15 cellular contexts compared by ENCODE assay signal in genomic region chr13:110319397-110319773, GRCh38. TPM values are rescaled to one million over a fixed set of nuclear protein-coding genes. Genes with fewer than 3 reads are reported as not detected.
A peak's percentile ranks its signal among the peaks of the same experiment; 100 is the strongest.
DNase-seq lines count a peak whose midpoint lies in the region; ATAC-seq, FAIRE-seq and TF ChIP-seq lines count a peak whose summit lies in the region.
"Had no signal": no experiment of that assay in that cellular context is flagged by ENCODE, and none has a peak within 500 bp of the region (broad histone marks: within the 10 kb centered on the region; RNA-seq: fewer than 3 reads in every experiment).

No MANE protein-coding gene starts in this region.

- H3K9me3 ChIP-seq in BLaER1 = peaks cover 4% of the 10 kb centered on the region; the same call in 1 of the 2 replicates
- H3K9me3 ChIP-seq in PC-9 (ENCODE audit: insufficient read depth, low read depth) = no peaks in the 10 kb centered on the region
- H3K9me3 ChIP-seq in psoas muscle = no peaks in the 10 kb centered on the region

- CTCF ChIA-PET in PC-9 (lab: Charles Lee) = no interaction called here

- H3K4me1 ChIP-seq in BLaER1 = peaks cover 18% of the 10 kb centered on the region
- H3K4me1 ChIP-seq in PC-9 (replicated peaks; ENCODE audit: insufficient read depth) = peaks cover 46% of the 10 kb centered on the region
- peaks cover 33% of the 10 kb centered on the region for H3K4me1 ChIP-seq in foreskin keratinocyte
- peaks cover 4% of the 10 kb centered on the region for H3K4me1 ChIP-seq in psoas muscle

- peaks cover 42% of the 10 kb centered on the region for H3F3A ChIP-seq in PC-9 (ENCODE audit: insufficient read depth, low read depth)

- H4K20me1 ChIP-seq in BLaER1 (no peaks in the 10 kb centered on the region), PC-9 (ENCODE audit: insufficient read depth) (no peaks in the 10 kb centered on the region)

- H3K9ac ChIP-seq in BLaER1 = no peak overlapping the region

- no peaks in the 10 kb centered on the region for H3K79me2 ChIP-seq in PC-9 (ENCODE audit: low read depth)

- H3K27me3 ChIP-seq in BLaER1 (peaks cover 1% of the 10 kb centered on the region; the same call in 1 of the 2 replicates), PC-9 (ENCODE audit: insufficient read depth, low read depth) (no peaks in the 10 kb centered on the region), foreskin keratinocyte (no peaks in the 10 kb centered on the region), psoas muscle (ENCODE audit: insufficient read depth in 3 of 3, low read length in 2 of 3) (peaks cover 0 to 12% (median 2%) of the 10 kb centered on the region in 3 donors)

- intact Hi-C loops in PC-9 (cut with micrococcal nuclease; ENCODE audit: unreplicated experiment) = no loop called here
- intact Hi-C loops in psoas muscle (cut with DNase I) = no loop called here

- peak overlapping the region; percentile 61; the same call in 1 of the 2 replicates for H2AFZ ChIP-seq in PC-9

- H3K4me3 ChIP-seq in BLaER1 = no peak overlapping the region
- H3K4me3 ChIP-seq in PC-9 = peak overlapping the region; percentile 44; the same call in 1 of the 2 replicates
- H3K4me3 ChIP-seq in psoas muscle = no peak overlapping the region
- H3K4me3 ChIP-seq: GM12878 had no signal

- H3K9me2 ChIP-seq in PC-9 (ENCODE audit: insufficient read depth) = no peaks in the 10 kb centered on the region

- TSS peak; percentile 95 for BruUV-seq in PC-9 (replicated peaks; lab: Mats Ljungman, UMichigan)

- ATAC-seq in foreskin keratinocyte = peak; percentile 20
- no peak for ATAC-seq in psoas muscle
- ATAC-seq: GM12878, Panc1 had no signal

- no peak for FAIRE-seq in D721Med (lab: Jason Lieb, UNC)
- FAIRE-seq: GM12878 had no signal

- peak overlapping the region; percentile 76 for H3K4me2 ChIP-seq in BLaER1
- H3K4me2 ChIP-seq in PC-9 = peak overlapping the region; percentile 73

- H3K27ac ChIP-seq in BLaER1 (no peak overlapping the region), PC-9 (peak overlapping the region; percentile 95), foreskin keratinocyte (no peak overlapping the region), psoas muscle (peak overlapping the region; percentile 71)

- 63 to 74% (median 64%) methylated on average over 4 of the region's 4 CpGs for WGBS in psoas muscle, 3 donors

- H3K36me3 ChIP-seq in BLaER1 = no peaks in the 10 kb centered on the region
- H3K36me3 ChIP-seq in PC-9 (ENCODE audit: low read depth) = no peaks in the 10 kb centered on the region
- H3K36me3 ChIP-seq in psoas muscle (ENCODE audit: insufficient read depth in 1 of 2, low read depth in 1 of 2) = peaks cover 0 to 5% of the 10 kb centered on the region in 2 donors

- no peak for DNase-seq in PC-9
- no peak for DNase-seq in foreskin keratinocyte
- no peak for DNase-seq in psoas muscle
- no peak for DNase-seq in D721Med (ENCODE audit: insufficient read length, low spot score)
- DNase-seq in activated T-cell treated with anti-CD3 and anti-CD28 coated beads, Interleukin-2, amount 50 U/mL, for 1 hour = no peak
- no peak for DNase-seq in activated CD4-positive, CD25-positive, alpha-beta regulatory T cell (lab: John Stamatoyannopoulos, UW)
- no peak for DNase-seq in HK-2 (ENCODE audit: unreplicated experiment)
- DNase-seq: activated gamma-delta T cell; effector CD4-positive, alpha-beta T cell; NCI-H1436; NCI-H524 had no signal

- POLR2A ChIA-PET in PC-9 (lab: Charles Lee; ENCODE audit: unreplicated experiment) = interaction anchor here (0.5 to 1.4 kb wide), 4 partner anchors 28 to 596 kb away, joined by 3 to 5 read pairs (median 3); no protein-coding TSS in a partner anchor

- TF ChIP-seq CTCF in PC-9 (conservative IDR thresholded peaks at IDR 0.05) = no peak
- TF ChIP-seq CTCF in foreskin keratinocyte (conservative IDR thresholded peaks at IDR 0.05) = no peak
- TF ChIP-seq CTCF in psoas muscle (IDR thresholded peaks at IDR 0.05) = no peak
- no peak for TF ChIP-seq CTCF in D721Med (IDR thresholded peaks at IDR 0.05; ENCODE audit: insufficient read depth, missing control alignments)

RNA-seq across cellular contexts. Expression of gene COL4A2, which starts 12.3 kb away (rescaled TPM):
- total RNA-seq in PC-9 (2021) = 1.1 and 1.2 TPM in 2 replicates
- 126 and 178 TPM in 2 replicates for total RNA-seq in foreskin keratinocyte
- polyA plus RNA-seq in foreskin keratinocyte = 93.6 and 135 TPM in 2 replicates
- total RNA-seq in psoas muscle = 10 to 100 TPM; 49.1 to 64.0 (median 59.9) TPM
- 10 to 100 TPM; 25.8 to 84.5 (median 37.9) TPM for polyA plus RNA-seq in psoas muscle
- total RNA-seq: T-helper 2 cell treated with Interferon-gamma antibody and Interleukin-4, amounts not matched to agents 100 ng/mL and 5 ng/mL, for 36 hours had no signal

RNA-seq across cellular contexts. Expression of gene COL4A1, which starts 12.4 kb away (rescaled TPM):
- 12.3 and 24.5 TPM in 2 replicates for total RNA-seq in PC-9 (2021)
- 46.0 and 80.9 TPM in 2 replicates for total RNA-seq in foreskin keratinocyte
- 23.6 and 36.1 TPM in 2 replicates for polyA plus RNA-seq in foreskin keratinocyte
- 100 to 1,000 TPM in 2 of 4 donors, 10 to 100 TPM in 2; 87.3 to 127 (median 110) TPM for total RNA-seq in psoas muscle
- polyA plus RNA-seq in psoas muscle = 100 to 1,000 TPM in 1 of 3 donors, 10 to 100 TPM in 2; 39.0 to 115 (median 60.2) TPM
- total RNA-seq: T-helper 2 cell treated with Interferon-gamma antibody and Interleukin-4, amounts not matched to agents 100 ng/mL and 5 ng/mL, for 36 hours had no signal

Comparison
In these comparisons a context has a peak if more than half of its experiments do, and no peak if none do; other contexts are left out.
1. H3K27ac ChIP-seq: peak in PC-9 (single experiment) and psoas muscle (single experiment); none in BLaER1 (single experiment) and foreskin keratinocyte (single experiment).
2. RNA of gene COL4A2, which starts 12.3 kb away (total RNA-seq): 126 to 178 TPM in foreskin keratinocyte and 49.1 to 64.0 TPM in psoas muscle; 1.1 to 1.2 TPM in PC-9; every median in the first group is over 10 times any median in the second.